Comparison of ENCODE assay signal across 26 cellular contexts in the genomic region with DNA sequence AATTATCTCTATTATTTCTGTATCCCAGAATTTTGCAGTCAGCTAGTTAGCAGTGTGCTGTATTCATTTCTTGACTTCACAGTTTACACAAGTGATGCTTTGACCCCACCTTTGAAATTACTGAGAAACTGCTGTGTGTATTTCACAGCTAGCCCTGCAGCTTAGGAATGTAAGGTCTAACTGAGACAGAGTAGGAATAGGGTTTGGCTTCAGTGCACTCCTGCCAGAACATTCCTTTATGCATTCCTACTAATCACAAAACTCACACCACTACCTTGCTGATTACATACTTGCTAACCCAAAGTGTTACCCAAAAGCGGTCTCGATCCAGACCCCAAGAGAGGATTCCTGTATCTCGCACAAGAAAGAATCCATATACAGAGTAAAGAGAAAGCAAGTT.
"Had no signal": no experiment of that assay in that cellular context is flagged by ENCODE, and none has a peak within 500 bp of the region (broad histone marks: within the 10 kb centered on the region; RNA-seq: fewer than 3 reads in every experiment).

No MANE protein-coding gene starts in this region.

- H3K27me3 Mint-ChIP-seq: activated CD4-positive, alpha-beta T cell treated with anti-CD3 and anti-CD28 coated beads, Interleukin-2, amount 10 ng/mL, durations not matched to agents 7 days and 5 days; activated naive CD8-positive, alpha-beta T cell; activated naive CD8-positive, alpha-beta T cell treated with anti-CD3 and anti-CD28 coated beads, Interleukin-2, amount 50 U/mL, for 24 hours had no signal

- H3K27me3 ChIP-seq: body of pancreas, breast epithelium had no signal

- H3K27ac Mint-ChIP-seq: activated CD4-positive, alpha-beta T cell treated with anti-CD3 and anti-CD28 coated beads, Interleukin-2, amount 10 ng/mL, durations not matched to agents 7 days and 5 days; activated CD8-positive, alpha-beta T cell treated with anti-CD3 and anti-CD28 coated beads, Interleukin-2, amount 10 ng/mL, durations not matched to agents 7 days and 5 days; activated naive CD4-positive, alpha-beta T cell treated with anti-CD3 and anti-CD28 coated beads for 36 hours; activated naive CD8-positive, alpha-beta T cell; activated naive CD8-positive, alpha-beta T cell treated with anti-CD3 and anti-CD28 coated beads, Interleukin-2, amount 50 U/mL, for 24 hours; activated T-helper 1 cell treated with anti-CD3 and anti-CD28 coated beads, Interleukin-12 subunit alpha, Interleukin-12 subunit beta, Interleukin-2, Interleukin-4 antibody, amounts not matched to agents 30 ng/mL and 10 ng/mL and 1 ng/mL, durations not matched to agents 14 hours and 24 hours and 36 hours had no signal

- ATAC-seq: activated CD8-positive, alpha-beta T cell treated with anti-CD3 and anti-CD28 coated beads, Interleukin-2, amount 10 ng/mL, durations not matched to agents 7 days and 5 days; activated naive CD8-positive, alpha-beta T cell treated with anti-CD3 and anti-CD28 coated beads, Interleukin-2, amount 50 U/mL, for 24 hours; activated T-cell treated with anti-CD3 and anti-CD28 coated beads, Interleukin-2, amount 50 U/mL, for 4 hours; body of pancreas had no signal

- H3K4me1 ChIP-seq: body of pancreas, breast epithelium had no signal

- H3K36me3 ChIP-seq: breast epithelium, WERI-Rb-1 had no signal

- H3K4me3 ChIP-seq: body of pancreas, breast epithelium had no signal

- H3K4me1 Mint-ChIP-seq: activated CD4-positive, alpha-beta T cell treated with anti-CD3 and anti-CD28 coated beads, Interleukin-2, amount 10 ng/mL, durations not matched to agents 7 days and 5 days; activated naive CD8-positive, alpha-beta T cell treated with anti-CD3 and anti-CD28 coated beads, Interleukin-2, amount 50 U/mL, for 24 hours had no signal

- H3K36me3 Mint-ChIP-seq: activated naive CD8-positive, alpha-beta T cell had no signal

- H3K4me3 Mint-ChIP-seq: activated CD4-positive, alpha-beta T cell treated with anti-CD3 and anti-CD28 coated beads, Interleukin-2, amount 10 ng/mL, durations not matched to agents 7 days and 5 days; activated CD8-positive, alpha-beta T cell treated with anti-CD3 and anti-CD28 coated beads, Interleukin-2, amount 10 ng/mL, durations not matched to agents 7 days and 5 days; activated naive CD4-positive, alpha-beta T cell treated with anti-CD3 and anti-CD28 coated beads for 36 hours; activated naive CD8-positive, alpha-beta T cell; activated naive CD8-positive, alpha-beta T cell treated with anti-CD3 and anti-CD28 coated beads, Interleukin-2, amount 50 U/mL, for 24 hours; activated T-cell treated with anti-CD3 and anti-CD28 coated beads, Interleukin-2, amount 50 U/mL, for 4 hours; activated T-helper 1 cell treated with anti-CD3 and anti-CD28 coated beads, Interleukin-12 subunit alpha, Interleukin-12 subunit beta, Interleukin-2, Interleukin-4 antibody, amounts not matched to agents 30 ng/mL and 10 ng/mL and 1 ng/mL, durations not matched to agents 14 hours and 24 hours and 36 hours had no signal

- H3K9me3 ChIP-seq: body of pancreas had no signal

- H3K27ac ChIP-seq: body of pancreas, breast epithelium, WERI-Rb-1 had no signal

- DNase-seq: activated CD4-positive, alpha-beta T cell treated with anti-CD3 and anti-CD28 coated beads, Interleukin-2, amount 10 ng/mL, durations not matched to agents 7 days and 5 days; activated CD4-positive, alpha-beta T cell treated with anti-CD3 and anti-CD28 coated beads, Interleukin-2, amount 50 U/mL, for 48 hours; activated CD4-positive, CD25-positive, alpha-beta regulatory T cell; activated CD8-positive, alpha-beta T cell treated with anti-CD3 and anti-CD28 coated beads, Interleukin-2, amount 10 ng/mL, durations not matched to agents 7 days and 5 days; activated gamma-delta T cell treated with Interleukin-2 at 50 U/mL for 16 hours; activated naive CD4-positive, alpha-beta T cell treated with anti-CD3 and anti-CD28 coated beads for 36 hours; activated naive CD8-positive, alpha-beta T cell treated with anti-CD3 and anti-CD28 coated beads, Interleukin-2, amount 50 U/mL, for 24 hours; activated T-cell treated with anti-CD3 and anti-CD28 coated beads, Interleukin-2, amount 50 U/mL, for 4 hours; amniotic stem cell; aorta; body of pancreas; NCI-H1105; NCI-H1417 treated with DMSO at 0.1 percent for 48 hours; NCI-H1930; NCI-H2081 treated with DMSO at 0.1 percent for 48 hours; NCI-H226; NCI-H446 treated with DMSO at 0.1 percent for 48 hours; NCI-H524; OCI-M1; Right ventricle myocardium superior; SW 1271; T1000; WERI-Rb-1 had no signal
